Comparison of ENCODE assay signal across 9 cellular contexts in genomic region chr1:173789841-173790240, GRCh38.
"Had no signal": no experiment of that assay in that cellular context is flagged by ENCODE, and none has a peak within 500 bp of the region (broad histone marks: within the 10 kb centered on the region; RNA-seq: fewer than 3 reads in every experiment).

No MANE protein-coding gene starts in this region.

- DNase-seq: H9, HCEC 1CT, HFFc6, Kasumi-1, KG1 had no signal

- H3K27ac Mint-ChIP-seq: GM23338, H9, HFFc6, IgD-negative memory B cell had no signal

- H3K4me3 ChIP-seq: GM23338 had no signal

- H3K27me3 Mint-ChIP-seq: IgD-negative memory B cell had no signal

- H3K27ac ChIP-seq: HL-60 had no signal

- H3K4me3 Mint-ChIP-seq: GM23338, H9, HFFc6, IgD-negative memory B cell had no signal

- H3K9me3 Mint-ChIP-seq: GM23338, H9, HFFc6, IgD-negative memory B cell had no signal

- ATAC-seq: GM23338, HepG2 had no signal
